ENCODE assay signal across 25 cellular contexts in genomic region chr1:64518692-64519481, GRCh38. TPM values are rescaled to one million over a fixed set of nuclear protein-coding genes. Genes with fewer than 3 reads are reported as not detected.
A peak's percentile ranks its signal among the peaks of the same experiment; 100 is the strongest.
DNase-seq lines count a peak whose midpoint lies in the region; ATAC-seq, FAIRE-seq and TF ChIP-seq lines count a peak whose summit lies in the region.
"Had no signal": no experiment of that assay in that cellular context is flagged by ENCODE, and none has a peak within 500 bp of the region (broad histone marks: within the 10 kb centered on the region; RNA-seq: fewer than 3 reads in every experiment).

No MANE protein-coding gene starts in this region.

- FAIRE-seq in pancreas (lab: Jason Lieb, UNC) (no peak), GM19239 (lab: Jason Lieb, UNC) (no peak)
- FAIRE-seq: GM12878 had no signal

- no peak for TF ChIP-seq CTCF in WTC11 (IDR thresholded peaks at IDR 0.05)
- TF ChIP-seq CTCF in endodermal cell (conservative IDR thresholded peaks at IDR 0.05) = no peak
- no peak for TF ChIP-seq CTCF in pancreas (IDR thresholded peaks at IDR 0.05)

- no peaks in the 10 kb centered on the region for H3K27me3 ChIP-seq in HUES48 (ENCODE audit: control insufficient read depth, insufficient read depth, low read length)
- no peaks in the 10 kb centered on the region for H3K27me3 ChIP-seq in endodermal cell (ENCODE audit: control insufficient read depth, insufficient read depth, low read length, poor library complexity, severe bottlenecking)
- no peaks in the 10 kb centered on the region for H3K27me3 ChIP-seq in pancreas
- H3K27me3 ChIP-seq: BLaER1, Peyer's patch, SJCRH30 had no signal

- POLR2A ChIA-PET in WTC11 (lab: Charles Lee) = interaction anchor here (0.6 kb wide), 1 partner anchor 34 kb away, joined by 5 read pairs; no protein-coding TSS in a partner anchor

- intact Hi-C loops in pancreas (cut with DNase I) = no loop called here
- intact Hi-C loops in left colon (cut with DNase I, micrococcal nuclease) = no loop called here

- 45 to 100% methylated on average over 1 of the region's 1 CpG for WGBS in endodermal cell (ENCODE audit: insufficient coverage in 1 of 2, insufficient read length in 1 of 2), 2 experiments
- 17 to 24% methylated on average over 1 of the region's 1 CpG for WGBS in pancreas, 2 donors

- CTCF ChIA-PET in WTC11 (lab: Charles Lee) = interaction anchor here (1.5 kb wide), 1 partner anchor 19 kb away, joined by 4 read pairs; no protein-coding TSS in a partner anchor

- H3K9me3 ChIP-seq in HUES48 (ENCODE audit: control insufficient read depth, insufficient read depth, low read length) = no peaks in the 10 kb centered on the region
- no peaks in the 10 kb centered on the region for H3K9me3 ChIP-seq in endodermal cell (ENCODE audit: control insufficient read depth, low read length)
- H3K9me3 ChIP-seq in pancreas = no peaks in the 10 kb centered on the region
- H3K9me3 ChIP-seq: BLaER1, Peyer's patch, SJCRH30 had no signal

- peak overlapping the region; percentile 67 for H3K27ac ChIP-seq in HUES48 (ENCODE audit: low read depth, low read length)
- no peak overlapping the region for H3K27ac ChIP-seq in endodermal cell (ENCODE audit: low read depth, low read length)
- no peak overlapping the region for H3K27ac ChIP-seq in pancreas
- H3K27ac ChIP-seq: BLaER1, Peyer's patch, SJCRH30 had no signal

- H3K27me3 Mint-ChIP-seq in WTC11 (ENCODE audit: low read depth) = no peaks in the 10 kb centered on the region
- no peaks in the 10 kb centered on the region for H3K27me3 Mint-ChIP-seq in endodermal cell (ENCODE audit: insufficient read depth)
- H3K27me3 Mint-ChIP-seq: CD4-positive, alpha-beta T cell; IgD-negative memory B cell had no signal

- DNase-seq in WTC11 (ENCODE audit: low spot score) = no peak
- peak; percentile 65 for DNase-seq in endodermal cell
- peak in 2 of 6 donors; percentile 25 to 41 for DNase-seq in pancreas
- no peak for DNase-seq in GM19239 (ENCODE audit: insufficient read length, low spot score)
- DNase-seq in mesenteric fat pad (ENCODE audit: low spot score) = no peak
- DNase-seq in left colon = no peak
- no peak for DNase-seq in KBM-7
- DNase-seq: CD4-positive, alpha-beta T cell; COR-L47; DMS79 treated with DMSO at 0.1 percent for 48 hours; H7; HFFc6; Karpas-422; NCI-H1694; NCI-H2081; NCI-H2171; NCI-H524 treated with DMSO at 0.1 percent for 48 hours; NCI-H82; Peyer's patch; SJCRH30 had no signal

- H3K4me3 ChIP-seq in HUES48 (ENCODE audit: low read depth, low read length) (no peak overlapping the region), endodermal cell (ENCODE audit: low read length) (peak overlapping the region; percentile 7), pancreas (no peak overlapping the region)
- H3K4me3 ChIP-seq: BLaER1, GM12878, Peyer's patch, SJCRH30 had no signal

- H3K27ac Mint-ChIP-seq in WTC11 (peak overlapping the region; percentile 63), endodermal cell (peak overlapping the region; percentile 54)
- H3K27ac Mint-ChIP-seq: CD4-positive, alpha-beta T cell; HFFc6; IgD-negative memory B cell had no signal

- H3K4me1 ChIP-seq in HUES48 (ENCODE audit: control insufficient read depth, insufficient read depth, low read length) (peaks cover 96% of the 10 kb centered on the region), endodermal cell (ENCODE audit: control insufficient read depth, insufficient read depth, low read length) (peaks cover 25% of the 10 kb centered on the region), pancreas (peaks cover 17 to 45% (median 41%) of the 10 kb centered on the region in 3 donors)

- H3K9ac ChIP-seq in HUES48 (ENCODE audit: low read depth, low read length) = no peak overlapping the region
- no peak overlapping the region for H3K9ac ChIP-seq in endodermal cell (ENCODE audit: extremely low read depth, low read length, poor library complexity, severe bottlenecking)
- H3K9ac ChIP-seq: BLaER1 had no signal

- H3K9me3 Mint-ChIP-seq in WTC11 (no peaks in the 10 kb centered on the region), endodermal cell (no peaks in the 10 kb centered on the region)
- H3K9me3 Mint-ChIP-seq: CD4-positive, alpha-beta T cell; HFFc6; IgD-negative memory B cell had no signal

- H3K4me1 Mint-ChIP-seq in WTC11 = peaks cover 93% of the 10 kb centered on the region
- peaks cover 80% of the 10 kb centered on the region for H3K4me1 Mint-ChIP-seq in endodermal cell
- H3K4me1 Mint-ChIP-seq: IgD-negative memory B cell had no signal

- H3K36me3 Mint-ChIP-seq in WTC11 (no peaks in the 10 kb centered on the region), endodermal cell (ENCODE audit: low read depth) (no peaks in the 10 kb centered on the region)

- H3K4me3 Mint-ChIP-seq in WTC11 (no peak overlapping the region), endodermal cell (no peak overlapping the region)
- H3K4me3 Mint-ChIP-seq: CD4-positive, alpha-beta T cell; HFFc6; IgD-negative memory B cell had no signal

- ATAC-seq in WTC11 (peak; percentile 69), pancreas (peak; percentile 57 to 67 (median 62)), left colon (no peak)
- ATAC-seq: GM12878 had no signal

- in situ Hi-C loops in KBM-7 (cut with MboI; ENCODE audit: low pct_unique_long_range_greater_than_20kb, low sequenced_read_pairs) = no loop called here

- H3K36me3 ChIP-seq in HUES48 (ENCODE audit: control insufficient read depth, insufficient read depth, low read length) (no peaks in the 10 kb centered on the region), endodermal cell (ENCODE audit: control insufficient read depth, insufficient read depth, low read length) (no peaks in the 10 kb centered on the region), pancreas (no peaks in the 10 kb centered on the region)
- H3K36me3 ChIP-seq: BLaER1, Peyer's patch, SJCRH30 had no signal

TF ChIP-seq in WTC11, 78 proteins besides CTCF, POLR2A, EP300 and RAD21 (continues in another document):
- TF ChIP-seq TEAD1 (CRISPR knock-in tag; IDR thresholded peaks at IDR 0.05) (no peak), MYBL2 (CRISPR knock-in tag; IDR thresholded peaks at IDR 0.05) (no peak), ATF6 (CRISPR knock-in tag; IDR thresholded peaks at IDR 0.05) (no peak), E2F1 (CRISPR knock-in tag; IDR thresholded peaks at IDR 0.05) (no peak), FOXJ3 (CRISPR knock-in tag; IDR thresholded peaks at IDR 0.05; ENCODE audit: borderline replicate concordance) (no peak), TEAD4 (CRISPR knock-in tag; IDR thresholded peaks at IDR 0.05) (no peak), NR3C1 (CRISPR knock-in tag; conservative IDR thresholded peaks at IDR 0.05; ENCODE audit: low read depth) (no peak), NR2C2 (CRISPR knock-in tag; IDR thresholded peaks at IDR 0.05) (no peak)

RNA-seq across cellular contexts. Expression of gene CACHD1, which starts 49.0 kb away (rescaled TPM):
- 26.3 to 34.4 TPM (median 34.4 TPM) in 3 replicates for total RNA-seq in WTC11 (2021)
- total RNA-seq in endodermal cell = 10 to 100 TPM; 29.2 to 40.7 TPM
- 66.1 TPM for polyA plus RNA-seq in endodermal cell (2013, experiment 1 of 2)
- 61.7 TPM for polyA plus RNA-seq in endodermal cell (2013, experiment 2 of 2)
- total RNA-seq in pancreas = 1 to 10 TPM; 4.0 to 7.1 (median 5.5) TPM
- polyA plus RNA-seq in pancreas = 1 to 10 TPM; 2.9 to 3.0 TPM
- 14.4 TPM for total RNA-seq in mesenteric fat pad
- total RNA-seq in left colon = 1 to 10 TPM; 1.4 to 2.6 TPM
- total RNA-seq: OCI-LY7 had no signal
- polyA plus RNA-seq: GM12878 had no signal
